12 cellular contexts compared by ENCODE assay signal in genomic region chr12:75721790-75722189, GRCh38.
DNase-seq lines count a peak whose midpoint lies in the region; ATAC-seq and TF ChIP-seq lines count a peak whose summit lies in the region.
"Had no signal": no experiment of that assay in that cellular context is flagged by ENCODE, and none has a peak within 500 bp of the region (broad histone marks: within the 10 kb centered on the region; RNA-seq: fewer than 3 reads in every experiment).

No MANE protein-coding gene starts in this region.

- H3K9me3 ChIP-seq in heart left ventricle (no peaks in the 10 kb centered on the region), mammary epithelial cell (replicated peaks; ENCODE audit: insufficient read depth, low read length) (no peaks in the 10 kb centered on the region), muscle layer of duodenum (ENCODE audit: control insufficient read depth in 1 of 2, low read length in 2 of 2) (no peaks in the 10 kb centered on the region)

- dilution Hi-C loops in mammary epithelial cell (cut with HindIII; ENCODE audit: low sequenced_read_pairs): no loop called here

- no peak overlapping the region for H2AFZ ChIP-seq in mammary epithelial cell (ENCODE audit: low read depth, low read length)

- H3K27ac ChIP-seq in heart left ventricle (peak overlapping the region in 11 of 12 donors; percentile 63 to 80 (median 75)), mammary epithelial cell (ENCODE audit: insufficient read depth, low read depth, low read length) (peak overlapping the region; percentile 88), muscle layer of duodenum (ENCODE audit: low read length) (peak overlapping the region; percentile 72)

- H3K36me3 ChIP-seq in heart left ventricle: no peaks in the 10 kb centered on the region
- no peaks in the 10 kb centered on the region for H3K36me3 ChIP-seq in mammary epithelial cell (ENCODE audit: insufficient read depth, low read length)
- H3K36me3 ChIP-seq in muscle layer of duodenum (ENCODE audit: control insufficient read depth in 1 of 2, insufficient read depth in 2 of 2, low read length in 2 of 2): no peaks in the 10 kb centered on the region

- TF ChIP-seq CTCF in heart left ventricle (IDR thresholded peaks at IDR 0.05): no peak
- no peak for TF ChIP-seq CTCF in mammary epithelial cell (conservative IDR thresholded peaks at IDR 0.05 in 1 of 2, IDR thresholded peaks at IDR 0.05 in 1 of 2; ENCODE audit: extremely low read depth in 1 of 2, insufficient read depth in 1 of 2, low read depth in 1 of 2, low read length in 2 of 2)
- TF ChIP-seq CTCF in type B pancreatic cell (conservative IDR thresholded peaks at IDR 0.05): no peak

- H3K4me3 ChIP-seq in heart left ventricle (no peak overlapping the region), mammary epithelial cell (replicated peaks in 1 of 3; ENCODE audit: insufficient read depth in 1 of 3, low read depth in 2 of 3, low read length in 3 of 3) (no peak overlapping the region), muscle layer of duodenum (ENCODE audit: low read depth in 1 of 2, low read length in 2 of 2) (no peak overlapping the region)

- intact Hi-C loops in heart left ventricle (cut with DNase I) (loop anchor here in 8 of 10 donors (1.0 to 10.0 kb wide), 7 partner anchors 15 to 313 kb away; partner anchors contain the start of gene PHLDA1 (in 7 of the 8)), Right ventricle myocardium inferior (cut with DNase I) (loop anchor here (5.0 kb wide), 1 partner anchor 311 kb away; the partner anchor contains the start of gene PHLDA1), mammary epithelial cell (cut with micrococcal nuclease) (loop anchor here (1.0 to 10.0 kb wide), 8 partner anchors 31 to 626 kb away; partner anchors contain the start of gene BBS10)
- intact Hi-C loops in activated naive CD4-positive, alpha-beta T cell treated with anti-CD3 and anti-CD28 coated beads for 36 hours (cut with micrococcal nuclease): loop anchor here (1.0 to 5.0 kb wide), 5 partner anchors 17 to 309 kb away; partner anchors contain the start of gene PHLDA1

- WGBS in heart left ventricle, 4 donors: 49 to 59% (median 55%) methylated on average over 2 of the region's 2 CpGs
- 46% methylated on average over 2 of the region's 2 CpGs for WGBS in mammary epithelial cell (ENCODE audit: low coverage, missing lambda C conversion rate)

- H3K27me3 ChIP-seq in heart left ventricle (no peaks in the 10 kb centered on the region), mammary epithelial cell (ENCODE audit: insufficient read depth, low read length) (no peaks in the 10 kb centered on the region), muscle layer of duodenum (ENCODE audit: low read depth, low read length) (no peaks in the 10 kb centered on the region)

- in situ Hi-C loops in mammary epithelial cell (cut with MboI; ENCODE audit: low sequenced_read_pairs in 2 of 2): no loop called here

- no peaks in the 10 kb centered on the region for H3K27me3 Mint-ChIP-seq in type B pancreatic cell
- peaks cover 2% of the 10 kb centered on the region for H3K27me3 Mint-ChIP-seq in activated naive CD4-positive, alpha-beta T cell treated with anti-CD3 and anti-CD28 coated beads for 36 hours (ENCODE audit: low read depth)
- no peaks in the 10 kb centered on the region for H3K27me3 Mint-ChIP-seq in activated naive CD8-positive, alpha-beta T cell treated with anti-CD3 and anti-CD28 coated beads, Interleukin-2, amount 50 U/mL, for 24 hours
- H3K27me3 Mint-ChIP-seq: activated CD4-positive, alpha-beta memory T cell treated with anti-CD3 and anti-CD28 coated beads for 36 hours had no signal

- H3K79me2 ChIP-seq in mammary epithelial cell (ENCODE audit: insufficient read depth, low read length): no peaks in the 10 kb centered on the region

- no peaks in the 10 kb centered on the region for H4K20me1 ChIP-seq in mammary epithelial cell (ENCODE audit: insufficient read depth, low read length)

- no peaks in the 10 kb centered on the region for H3K36me3 Mint-ChIP-seq in type B pancreatic cell
- no peaks in the 10 kb centered on the region for H3K36me3 Mint-ChIP-seq in activated naive CD4-positive, alpha-beta T cell treated with anti-CD3 and anti-CD28 coated beads for 36 hours (ENCODE audit: low read depth)
- H3K36me3 Mint-ChIP-seq in activated naive CD8-positive, alpha-beta T cell treated with anti-CD3 and anti-CD28 coated beads, Interleukin-2, amount 50 U/mL, for 24 hours (ENCODE audit: low read depth): peaks cover 3% of the 10 kb centered on the region
- H3K36me3 Mint-ChIP-seq: activated CD4-positive, alpha-beta memory T cell treated with anti-CD3 and anti-CD28 coated beads for 36 hours had no signal

- peak overlapping the region; percentile 57 for H3K27ac Mint-ChIP-seq in type B pancreatic cell
- no peak overlapping the region for H3K27ac Mint-ChIP-seq in activated naive CD4-positive, alpha-beta T cell treated with anti-CD3 and anti-CD28 coated beads for 36 hours
- no peak overlapping the region for H3K27ac Mint-ChIP-seq in activated naive CD8-positive, alpha-beta T cell treated with anti-CD3 and anti-CD28 coated beads, Interleukin-2, amount 50 U/mL, for 24 hours
- H3K27ac Mint-ChIP-seq: activated CD4-positive, alpha-beta memory T cell treated with anti-CD3 and anti-CD28 coated beads for 36 hours had no signal

- peaks cover 56% of the 10 kb centered on the region for H3K4me1 Mint-ChIP-seq in type B pancreatic cell (ENCODE audit: unreplicated experiment)
- H3K4me1 Mint-ChIP-seq in activated naive CD4-positive, alpha-beta T cell treated with anti-CD3 and anti-CD28 coated beads for 36 hours (ENCODE audit: low read depth): peaks cover 15% of the 10 kb centered on the region
- peaks cover 19% of the 10 kb centered on the region for H3K4me1 Mint-ChIP-seq in activated naive CD8-positive, alpha-beta T cell treated with anti-CD3 and anti-CD28 coated beads, Interleukin-2, amount 50 U/mL, for 24 hours

- DNase-seq in heart left ventricle (no peak), Right ventricle myocardium inferior (ENCODE audit: missing footprints) (no peak), mammary epithelial cell (no peak), type B pancreatic cell (ENCODE audit: extremely low spot score, unreplicated experiment) (no peak)
- no peak for DNase-seq in activated naive CD4-positive, alpha-beta T cell treated with anti-CD3 and anti-CD28 coated beads for 36 hours
- DNase-seq in activated naive CD8-positive, alpha-beta T cell treated with anti-CD3 and anti-CD28 coated beads, Interleukin-2, amount 50 U/mL, for 24 hours: no peak
- DNase-seq: activated CD4-positive, alpha-beta memory T cell treated with anti-CD3 and anti-CD28 coated beads for 36 hours; activated naive CD4-positive, alpha-beta T cell treated with Interleukin-2 at 50 U/mL for 16 hours; left colon; retina had no signal

- H3K9ac ChIP-seq in mammary epithelial cell (ENCODE audit: insufficient read depth, low read length): peak overlapping the region; percentile 47

- no peak for TF ChIP-seq POLR2A in heart left ventricle (IDR thresholded peaks at IDR 0.05)

- ATAC-seq in heart left ventricle (no peak), Right ventricle myocardium inferior (no peak), GM18867 (IDR thresholded peaks at IDR 0.05; ENCODE audit: unreplicated experiment) (no peak)
- ATAC-seq in activated naive CD8-positive, alpha-beta T cell treated with anti-CD3 and anti-CD28 coated beads, Interleukin-2, amount 50 U/mL, for 24 hours: no peak
- ATAC-seq: left colon had no signal

- CTCF ChIA-PET in mammary epithelial cell (lab: Charles Lee; ENCODE audit: low non-redundant PET): no interaction called here
- CTCF ChIA-PET in activated naive CD4-positive, alpha-beta T cell treated with anti-CD3 and anti-CD28 coated beads for 36 hours (lab: Charles Lee): interaction anchor here (0.6 kb wide), 1 partner anchor 23 kb away, joined by 3 read pairs; no protein-coding TSS in a partner anchor

- peaks cover 5% of the 10 kb centered on the region for H3K9me3 Mint-ChIP-seq in type B pancreatic cell
- no peaks in the 10 kb centered on the region for H3K9me3 Mint-ChIP-seq in activated naive CD4-positive, alpha-beta T cell treated with anti-CD3 and anti-CD28 coated beads for 36 hours
- H3K9me3 Mint-ChIP-seq in activated naive CD8-positive, alpha-beta T cell treated with anti-CD3 and anti-CD28 coated beads, Interleukin-2, amount 50 U/mL, for 24 hours: no peaks in the 10 kb centered on the region
- H3K9me3 Mint-ChIP-seq: activated CD4-positive, alpha-beta memory T cell treated with anti-CD3 and anti-CD28 coated beads for 36 hours had no signal

- peaks cover 9 to 57% (median 42%) of the 10 kb centered on the region in 12 donors for H3K4me1 ChIP-seq in heart left ventricle
- H3K4me1 ChIP-seq in mammary epithelial cell (ENCODE audit: insufficient read depth, low read length): peaks cover 59% of the 10 kb centered on the region
- peaks cover 23 to 51% of the 10 kb centered on the region in 2 donors for H3K4me1 ChIP-seq in muscle layer of duodenum (ENCODE audit: control insufficient read depth in 1 of 2, insufficient read depth in 2 of 2, low read length in 2 of 2)

- H3K4me3 Mint-ChIP-seq in type B pancreatic cell: peak overlapping the region; percentile 1
- H3K4me3 Mint-ChIP-seq in activated naive CD4-positive, alpha-beta T cell treated with anti-CD3 and anti-CD28 coated beads for 36 hours: no peak overlapping the region
- no peak overlapping the region for H3K4me3 Mint-ChIP-seq in activated naive CD8-positive, alpha-beta T cell treated with anti-CD3 and anti-CD28 coated beads, Interleukin-2, amount 50 U/mL, for 24 hours
- H3K4me3 Mint-ChIP-seq: activated CD4-positive, alpha-beta memory T cell treated with anti-CD3 and anti-CD28 coated beads for 36 hours had no signal

- no TSS peak for BruUV-seq in mammary epithelial cell (replicated peaks; lab: Mats Ljungman, UMichigan)

- H3K4me2 ChIP-seq in mammary epithelial cell (ENCODE audit: insufficient read depth, low read depth, low read length): peak overlapping the region; percentile 56
